ENCODE assay signal across 8 cellular contexts in the genomic region with DNA sequence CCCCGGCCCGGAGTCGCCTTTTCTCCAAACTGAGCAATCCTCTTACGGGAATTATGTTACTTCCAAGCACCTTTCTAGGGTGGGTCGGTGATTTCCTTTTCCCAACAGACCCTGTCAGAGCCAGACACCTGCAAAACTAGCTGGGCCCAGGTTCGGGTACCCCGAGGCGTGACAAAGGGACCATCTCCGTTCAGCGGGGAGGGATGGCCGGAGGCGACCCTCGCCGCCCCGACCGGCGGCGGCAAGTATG. TPM values are rescaled to one million over a fixed set of nuclear protein-coding genes. Genes with fewer than 3 reads are reported as not detected.
DNase-seq lines count a peak whose midpoint lies in the region; ATAC-seq, FAIRE-seq and TF ChIP-seq lines count a peak whose summit lies in the region.

No MANE protein-coding gene starts in this region.

- peaks cover 0 to 15% of the 10 kb centered on the region in 2 experiments for H3K36me3 ChIP-seq in keratinocyte (ENCODE audit: control insufficient read depth in 2 of 2, extremely low read depth in 1 of 2, insufficient read depth in 2 of 2, low read length in 2 of 2)

- no peak for FAIRE-seq in keratinocyte (lab: Jason Lieb, UNC)

- DNase-seq in activated CD8-positive, alpha-beta memory T cell treated with anti-CD3 and anti-CD28 coated beads for 48 hours (ENCODE audit: low read depth in 2 of 3, low spot score in 2 of 3): peak in 2 of 3 experiments; percentile 6 to 37
- DNase-seq in activated CD8-positive, alpha-beta memory T cell treated with anti-CD3 and anti-CD28 coated beads for 24 hours: no peak
- DNase-seq in activated naive CD4-positive, alpha-beta T cell treated with anti-CD3 and anti-CD28 coated beads, Interleukin-2, amount 50 U/mL, for 72 hours (ENCODE audit: low spot score in 2 of 2): no peak
- DNase-seq in keratinocyte (ENCODE audit: low read depth, low spot score) (no peak), iPS-NIHi11 (ENCODE audit: low spot score) (no peak), NCI-H748 (lab: John Stamatoyannopoulos, UW; ENCODE audit: unreplicated experiment) (no peak), NCI-H2029 (lab: John Stamatoyannopoulos, UW) (no peak)

- ATAC-seq in activated naive CD4-positive, alpha-beta T cell treated with anti-CD3 and anti-CD28 coated beads, Interleukin-2, amount 50 U/mL, for 72 hours: no peak

- dilution Hi-C loops in keratinocyte (cut with MboI; ENCODE audit: extremely low pct_ligation_motif_present, low sequenced_read_pairs): no loop called here

- peak overlapping the region; percentile 93 to 97 (median 96) for H3K4me3 ChIP-seq in keratinocyte (ENCODE audit: control insufficient read depth in 2 of 3, extremely low read depth in 1 of 3, insufficient read depth in 2 of 3, low read depth in 1 of 3, low read length in 3 of 3)

- H2AFZ ChIP-seq in keratinocyte (ENCODE audit: control insufficient read depth, low read length): peak overlapping the region; percentile 61

- H3K9ac ChIP-seq in keratinocyte (ENCODE audit: control insufficient read depth, extremely low read depth, insufficient read depth, low read length): peak overlapping the region; percentile 93

- H3K36me3 Mint-ChIP-seq in activated naive CD4-positive, alpha-beta T cell treated with anti-CD3 and anti-CD28 coated beads, Interleukin-2, amount 50 U/mL, for 72 hours: peaks cover 11 to 23% of the 10 kb centered on the region in 2 donors

- peaks cover 52% of the 10 kb centered on the region for H3K79me2 ChIP-seq in keratinocyte (ENCODE audit: control insufficient read depth, insufficient read depth, low read length)

- H3K27ac Mint-ChIP-seq in activated naive CD4-positive, alpha-beta T cell treated with anti-CD3 and anti-CD28 coated beads, Interleukin-2, amount 50 U/mL, for 72 hours: peak overlapping the region; percentile 91 to 94

- H3K4me2 ChIP-seq in keratinocyte (ENCODE audit: control insufficient read depth, extremely low read depth, insufficient read depth, low read depth, low read length): peak overlapping the region; percentile 96

- no peaks in the 10 kb centered on the region for H3K9me3 ChIP-seq in keratinocyte (ENCODE audit: control insufficient read depth, low read depth, low read length)

- peaks cover 4% of the 10 kb centered on the region for H4K20me1 ChIP-seq in keratinocyte (ENCODE audit: control insufficient read depth, extremely low read depth, insufficient read depth, low read length)

- peak overlapping the region; percentile 89 for H3K27ac ChIP-seq in keratinocyte (ENCODE audit: control insufficient read depth, insufficient read depth, low read length)
- H3K27ac ChIP-seq in temporal lobe (ENCODE audit: low read depth, low read length): peak overlapping the region; percentile 50

- H3K9me3 Mint-ChIP-seq in activated naive CD4-positive, alpha-beta T cell treated with anti-CD3 and anti-CD28 coated beads, Interleukin-2, amount 50 U/mL, for 72 hours: no peaks in the 10 kb centered on the region

- peaks cover 18% of the 10 kb centered on the region for H3K4me1 ChIP-seq in keratinocyte (ENCODE audit: control insufficient read depth, extremely low read depth, insufficient read depth, low read length)

- no peak for TF ChIP-seq CTCF in keratinocyte (optimal IDR thresholded peaks at IDR 0.05 in 1 of 3, IDR thresholded peaks at IDR 0.05 in 1 of 3, conservative IDR thresholded peaks at IDR 0.05 in 1 of 3; ENCODE audit: extremely low read depth in 1 of 3, insufficient read depth in 2 of 3, low read length in 3 of 3)

- H3K27me3 ChIP-seq in keratinocyte (ENCODE audit: control insufficient read depth, extremely low read depth, insufficient read depth, low read length): no peaks in the 10 kb centered on the region

- H3K9me1 ChIP-seq in keratinocyte (ENCODE audit: control insufficient read depth, extremely low read depth, insufficient read depth, low read length): no peaks in the 10 kb centered on the region

RNA-seq across cellular contexts. Expression of a gene that starts 0.4 kb away (rescaled TPM):
- total RNA-seq in activated naive CD4-positive, alpha-beta T cell treated with anti-CD3 and anti-CD28 coated beads, Interleukin-2, amount 50 U/mL, for 72 hours: 100 to 1,000 TPM; 233 to 258 TPM
- polyA plus RNA-seq in keratinocyte: 201 to 324 TPM (median 203 TPM) in 3 replicates
- polyA plus RNA-seq in keratinocyte (2011; ENCODE audit: low read depth): 92.1 TPM
- polyA plus RNA-seq in keratinocyte (2011; cell fraction: cytosol; rRNA removed): 200 and 321 TPM in 2 replicates
- 110 and 188 TPM in 2 replicates for polyA plus RNA-seq in keratinocyte (2011; cell fraction: nucleus; rRNA removed)
- polyA plus RNA-seq in keratinocyte (2012; ENCODE audit: low replicate concordance): 181 and 204 TPM in 2 replicates
- 24.9 to 201 TPM (median 79.6 TPM) in 3 replicates for polyA minus RNA-seq in keratinocyte
- 138 TPM for polyA minus RNA-seq in keratinocyte (2011; cell fraction: cytosol; rRNA and poly(A)+ RNA removed)
- polyA minus RNA-seq in keratinocyte (2011; cell fraction: nucleus; rRNA and poly(A)+ RNA removed): 30.4 and 56.4 TPM in 2 replicates
- 213 TPM for total RNA-seq in temporal lobe

RNA-seq across cellular contexts. Expression of a gene that starts 51.0 kb away (rescaled TPM):
- not detected for total RNA-seq in activated naive CD4-positive, alpha-beta T cell treated with anti-CD3 and anti-CD28 coated beads, Interleukin-2, amount 50 U/mL, for 72 hours
- polyA plus RNA-seq in keratinocyte: not detected in 3 replicates
- polyA plus RNA-seq in keratinocyte (2011; ENCODE audit: low read depth): not detected
- not detected in 2 replicates for polyA plus RNA-seq in keratinocyte (2011; cell fraction: cytosol; rRNA removed)
- polyA plus RNA-seq in keratinocyte (2011; cell fraction: nucleus; rRNA removed): 0.01 and 0.03 TPM in 2 replicates
- polyA plus RNA-seq in keratinocyte (2012; ENCODE audit: low replicate concordance): 0.01 TPM in 1 of 2 replicates, not detected in the other
- polyA minus RNA-seq in keratinocyte: not detected in 3 replicates
- polyA minus RNA-seq in keratinocyte (2011; cell fraction: cytosol; rRNA and poly(A)+ RNA removed): not detected
- 0.08 TPM in 1 of 2 replicates, not detected in the other for polyA minus RNA-seq in keratinocyte (2011; cell fraction: nucleus; rRNA and poly(A)+ RNA removed)
- 1.5 TPM for total RNA-seq in temporal lobe

Comparison
In these comparisons a context has a peak if more than half of its experiments do, and no peak if none do; other contexts are left out.
1. DNase-seq: peak in activated CD8-positive, alpha-beta memory T cell treated with anti-CD3 and anti-CD28 coated beads for 48 hours (2 of 3); none in activated CD8-positive, alpha-beta memory T cell treated with anti-CD3 and anti-CD28 coated beads for 24 hours (single experiment), activated naive CD4-positive, alpha-beta T cell treated with anti-CD3 and anti-CD28 coated beads, Interleukin-2, amount 50 U/mL, for 72 hours (0 of 2), keratinocyte (single experiment), iPS-NIHi11 (single experiment), NCI-H748 (single experiment) and NCI-H2029 (single experiment).